7 cellular contexts compared by ENCODE assay signal in genomic region chr5:60649288-60649917, GRCh38. TPM values are rescaled to one million over a fixed set of nuclear protein-coding genes. Genes with fewer than 3 reads are reported as not detected.
A peak's percentile ranks its signal among the peaks of the same experiment; 100 is the strongest.
DNase-seq lines count a peak whose midpoint lies in the region; ATAC-seq, FAIRE-seq and TF ChIP-seq lines count a peak whose summit lies in the region.

No MANE protein-coding gene starts in this region.

- WGBS in K562 (ENCODE audit: insufficient coverage, low coverage, missing lambda C conversion rate): 44% methylated on average over 1 of the region's 1 CpG

- intact Hi-C loops in K562 (cut with micrococcal nuclease): loop anchor here (5.0 kb wide), 1 partner anchor 837 kb away; no protein-coding TSS in a partner anchor
- intact Hi-C loops in activated CD4-positive, alpha-beta memory T cell treated with anti-CD3 and anti-CD28 coated beads for 36 hours (cut with micrococcal nuclease): no loop called here

- H2AFZ ChIP-seq in K562 (ENCODE audit: low read depth, low read length): no peak overlapping the region

- H3K36me3 Mint-ChIP-seq in activated CD4-positive, alpha-beta memory T cell treated with anti-CD3 and anti-CD28 coated beads for 36 hours: no peaks in the 10 kb centered on the region

- in situ Hi-C loops in K562 (cut with MboI): no loop called here

- no peak overlapping the region for H3K27ac ChIP-seq in K562 (ENCODE audit: extremely low read depth, low read depth, low read length)

- no peaks in the 10 kb centered on the region; a peak in 1 of 5 replicates for H3K4me1 ChIP-seq in K562 (replicated peaks in 1 of 2; ENCODE audit: control insufficient read depth in 2 of 2, insufficient read depth in 2 of 2, low read length in 2 of 2)

- no peaks in the 10 kb centered on the region for H3K4me1 Mint-ChIP-seq in activated CD4-positive, alpha-beta memory T cell treated with anti-CD3 and anti-CD28 coated beads for 36 hours (ENCODE audit: low read depth)

- H3K9me3 ChIP-seq in K562 (replicated peaks; ENCODE audit: control insufficient read depth, insufficient read depth, low read depth, low read length): no peaks in the 10 kb centered on the region

- no peak overlapping the region for H3K27ac Mint-ChIP-seq in activated CD4-positive, alpha-beta memory T cell treated with anti-CD3 and anti-CD28 coated beads for 36 hours

- H4K20me1 ChIP-seq in K562 (replicated peaks; ENCODE audit: control insufficient read depth, insufficient read depth, low read length): no peaks in the 10 kb centered on the region

- no peaks in the 10 kb centered on the region for H3K27me3 Mint-ChIP-seq in activated CD4-positive, alpha-beta memory T cell treated with anti-CD3 and anti-CD28 coated beads for 36 hours

- no peaks in the 10 kb centered on the region for H3K9me3 Mint-ChIP-seq in activated CD4-positive, alpha-beta memory T cell treated with anti-CD3 and anti-CD28 coated beads for 36 hours

- CTCF ChIA-PET in K562 (lab: Yijun Ruan, JAX; ENCODE audit: low intra/inter-chr PET ratio): no interaction called here
- CTCF ChIA-PET in activated CD4-positive, alpha-beta memory T cell treated with anti-CD3 and anti-CD28 coated beads for 36 hours (lab: Charles Lee): interaction anchor here (0.9 to 1.5 kb wide), 3 partner anchors 19 to 839 kb away, joined by 3 to 8 read pairs (median 3); no protein-coding TSS in a partner anchor

- peak; percentile 26 to 51; a peak in 2 of 4 replicates for TF ChIP-seq RAD21 in K562 (CRISPR knock-in tag; conservative IDR thresholded peaks at IDR 0.05 in 1 of 2, IDR thresholded peaks at IDR 0.05 in 1 of 2)

- no peak overlapping the region for H3K4me3 ChIP-seq in K562

- TF ChIP-seq POLR2A in K562 (conservative IDR thresholded peaks at IDR 0.05): no peak

- no peak overlapping the region for H3K4me2 ChIP-seq in K562 (ENCODE audit: insufficient read depth, low read length)

- DNase-seq in GF-D8 (lab: John Stamatoyannopoulos, UW): peak; percentile 25
- DNase-seq in LoVo (ENCODE audit: low spot score): peak; percentile 45
- DNase-seq in K562 (ENCODE audit: extremely low read depth in 1 of 4, low spot score in 3 of 4): peak in 2 of 4 experiments; percentile 18 to 37
- peak; percentile 44 for DNase-seq in midbrain (lab: John Stamatoyannopoulos, UW)
- no peak for DNase-seq in activated CD4-positive, alpha-beta memory T cell treated with anti-CD3 and anti-CD28 coated beads for 36 hours
- no peak for DNase-seq in UCSD-AML1 (lab: John Stamatoyannopoulos, UW; ENCODE audit: unreplicated experiment)

- peaks cover 11% of the 10 kb centered on the region; the same call in 1 of the 3 replicates for H3K36me3 ChIP-seq in K562 (ENCODE audit: control insufficient read depth, insufficient read depth, low read length)

- peak; percentile 53 to 73 (median 71) for TF ChIP-seq CTCF in K562 (IDR thresholded peaks at IDR 0.05 in 2 of 3, conservative IDR thresholded peaks at IDR 0.05 in 1 of 3; ENCODE audit: insufficient read depth in 2 of 3, low read depth in 1 of 3, low read length in 3 of 3)

- H3K79me2 ChIP-seq in K562 (ENCODE audit: control insufficient read depth, insufficient read depth, low read length): no peaks in the 10 kb centered on the region

- TF ChIP-seq EP300 in K562 (IDR thresholded peaks at IDR 0.05; ENCODE audit: low read length): no peak

- ATAC-seq in GM21447 (IDR thresholded peaks at IDR 0.05; ENCODE audit: unreplicated experiment): peak; percentile 77
- ATAC-seq in K562: peak; percentile 70

- H3K4me3 Mint-ChIP-seq in activated CD4-positive, alpha-beta memory T cell treated with anti-CD3 and anti-CD28 coated beads for 36 hours: no peak overlapping the region

- no peak overlapping the region for H3K9ac ChIP-seq in K562 (ENCODE audit: insufficient read depth in 1 of 2, low read depth in 2 of 2, low read length in 2 of 2)

- BruUV-seq in K562 (replicated peaks; lab: Mats Ljungman, UMichigan): no TSS peak

- POLR2A ChIA-PET in K562 (lab: Yijun Ruan, JAX): interaction anchor here (1.0 to 1.5 kb wide), 2 partner anchors 8 to 29 kb away, joined by 3 read pairs; no protein-coding TSS in a partner anchor
- POLR2A ChIA-PET in activated CD4-positive, alpha-beta memory T cell treated with anti-CD3 and anti-CD28 coated beads for 36 hours (lab: Charles Lee): no interaction called here

- H3K9me1 ChIP-seq in K562 (ENCODE audit: control insufficient read depth, insufficient read depth, low read length): no peaks in the 10 kb centered on the region

- no peak for FAIRE-seq in K562 (lab: Jason Lieb, UNC)

- no peaks in the 10 kb centered on the region for H3K27me3 ChIP-seq in K562 (ENCODE audit: control insufficient read depth in 2 of 2, insufficient read depth in 2 of 2, low read length in 2 of 2)

TF ChIP-seq in K562, 482 proteins besides CTCF, POLR2A, EP300 and RAD21:
- no peak for TF ChIP-seq NKRF (IDR thresholded peaks at IDR 0.05; ENCODE audit: borderline replicate concordance)
- TF ChIP-seq, protein P1, sequence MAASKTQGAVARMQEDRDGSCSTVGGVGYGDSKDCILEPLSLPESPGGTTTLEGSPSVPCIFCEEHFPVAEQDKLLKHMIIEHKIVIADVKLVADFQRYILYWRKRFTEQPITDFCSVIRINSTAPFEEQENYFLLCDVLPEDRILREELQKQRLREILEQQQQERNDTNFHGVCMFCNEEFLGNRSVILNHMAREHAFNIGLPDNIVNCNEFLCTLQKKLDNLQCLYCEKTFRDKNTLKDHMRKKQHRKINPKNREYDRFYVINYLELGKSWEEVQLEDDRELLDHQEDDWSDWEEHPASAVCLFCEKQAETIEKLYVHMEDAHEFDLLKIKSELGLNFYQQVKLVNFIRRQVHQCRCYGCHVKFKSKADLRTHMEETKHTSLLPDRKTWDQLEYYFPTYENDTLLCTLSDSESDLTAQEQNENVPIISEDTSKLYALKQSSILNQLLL (CRISPR knock-in tag; IDR thresholded peaks at IDR 0.05; ENCODE audit: borderline replicate concordance): no peak
- TF ChIP-seq HCFC1 (IDR thresholded peaks at IDR 0.05; ENCODE audit: low read depth, low read length): no peak
- TF ChIP-seq RHOXF2B (CRISPR knock-in tag; conservative IDR thresholded peaks at IDR 0.05): no peak
- TF ChIP-seq SAFB (IDR thresholded peaks at IDR 0.05; ENCODE audit: borderline replicate concordance, low read depth, low read length): no peak

RNA-seq across cellular contexts. Expression of gene DEPDC1B, which starts 50.6 kb away (rescaled TPM):
- 36.2 and 58.4 TPM in 2 replicates for total RNA-seq in K562 (2011; cell fraction: chromatin; rRNA removed; ENCODE audit: low replicate concordance)
- total RNA-seq in K562 (2011; cell fraction: nucleolus; rRNA removed): 22.7 and 25.7 TPM in 2 replicates
- total RNA-seq in K562 (2011; cell fraction: nucleoplasm; rRNA removed): 32.1 and 35.7 TPM in 2 replicates
- total RNA-seq in K562 (2014; rRNA removed) (33.2 and 39.1 TPM in 2 replicates), K562 (2014; rRNA removed; fragmentation: Illumina TruSeq; extraction: Trizol) (45.7 and 54.6 TPM in 2 replicates), K562 (2015; rRNA removed; fragmentation: Illumina TruSeq; extraction: Trizol) (35.1 and 36.0 TPM in 2 replicates), K562 (2021) (41.6 and 43.2 TPM in 2 replicates)
- polyA plus RNA-seq in K562 (2011; rRNA removed) (63.2 and 67.2 TPM in 2 replicates), K562 (2014; fragmentation: Illumina TruSeq; extraction: Trizol) (47.6 and 53.1 TPM in 2 replicates), K562 (2014; fragmentation: Nextera tagmentation; extraction: Ambion mirVana) (10 to 100 TPM; 44.5 to 44.6 TPM), K562 (2014; rRNA removed) (43.3 and 46.1 TPM in 2 replicates)
- polyA plus RNA-seq in K562 (2011; cell fraction: cytosol; rRNA removed): 19.3 and 34.2 TPM in 2 replicates
- 31.1 and 51.3 TPM in 2 replicates for polyA plus RNA-seq in K562 (2011; cell fraction: nucleus; rRNA removed)
- 28.8 and 31.0 TPM in 2 replicates for polyA plus RNA-seq in K562 (2012)
- 64.3 and 84.3 TPM in 2 replicates for polyA minus RNA-seq in K562 (2011; rRNA and poly(A)+ RNA removed)
- 28.2 and 32.4 TPM in 2 replicates for polyA minus RNA-seq in K562 (2011; cell fraction: cytosol; rRNA and poly(A)+ RNA removed)
- 47.0 and 86.0 TPM in 2 replicates for polyA minus RNA-seq in K562 (2011; cell fraction: nucleus; rRNA and poly(A)+ RNA removed)
- 10 to 100 TPM; 33.2 to 33.6 TPM for total RNA-seq in activated CD4-positive, alpha-beta memory T cell treated with anti-CD3 and anti-CD28 coated beads for 36 hours

Comparison
In these comparisons a context has a peak if more than half of its experiments do, and no peak if none do; other contexts are left out.
1. DNase-seq: peak in GF-D8 (single experiment), LoVo (single experiment) and midbrain (single experiment); none in activated CD4-positive, alpha-beta memory T cell treated with anti-CD3 and anti-CD28 coated beads for 36 hours (single experiment) and UCSD-AML1 (single experiment).